In genomic region chr19:10820173-10820572, GRCh38 we compare ENCODE assay signal across 1 cellular context.
TF ChIP-seq lines count a peak whose summit lies in the region.

No MANE protein-coding gene starts in this region.

TF ChIP-seq in WTC11, 78 proteins besides CTCF, POLR2A, EP300 and RAD21 (continued from another document):
- TF ChIP-seq, protein P1, sequence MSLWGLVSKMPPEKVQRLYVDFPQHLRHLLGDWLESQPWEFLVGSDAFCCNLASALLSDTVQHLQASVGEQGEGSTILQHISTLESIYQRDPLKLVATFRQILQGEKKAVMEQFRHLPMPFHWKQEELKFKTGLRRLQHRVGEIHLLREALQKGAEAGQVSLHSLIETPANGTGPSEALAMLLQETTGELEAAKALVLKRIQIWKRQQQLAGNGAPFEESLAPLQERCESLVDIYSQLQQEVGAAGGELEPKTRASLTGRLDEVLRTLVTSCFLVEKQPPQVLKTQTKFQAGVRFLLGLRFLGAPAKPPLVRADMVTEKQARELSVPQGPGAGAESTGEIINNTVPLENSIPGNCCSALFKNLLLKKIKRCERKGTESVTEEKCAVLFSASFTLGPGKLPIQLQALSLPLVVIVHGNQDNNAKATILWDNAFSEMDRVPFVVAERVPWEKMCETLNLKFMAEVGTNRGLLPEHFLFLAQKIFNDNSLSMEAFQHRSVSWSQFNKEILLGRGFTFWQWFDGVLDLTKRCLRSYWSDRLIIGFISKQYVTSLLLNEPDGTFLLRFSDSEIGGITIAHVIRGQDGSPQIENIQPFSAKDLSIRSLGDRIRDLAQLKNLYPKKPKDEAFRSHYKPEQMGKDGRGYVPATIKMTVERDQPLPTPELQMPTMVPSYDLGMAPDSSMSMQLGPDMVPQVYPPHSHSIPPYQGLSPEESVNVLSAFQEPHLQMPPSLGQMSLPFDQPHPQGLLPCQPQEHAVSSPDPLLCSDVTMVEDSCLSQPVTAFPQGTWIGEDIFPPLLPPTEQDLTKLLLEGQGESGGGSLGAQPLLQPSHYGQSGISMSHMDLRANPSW (CRISPR knock-in tag; conservative IDR thresholded peaks at IDR 0.05; ENCODE audit: low read depth): no peak
- TF ChIP-seq KAT7 (CRISPR knock-in tag; IDR thresholded peaks at IDR 0.05; ENCODE audit: borderline replicate concordance) (no peak), HMGA2 (CRISPR knock-in tag; IDR thresholded peaks at IDR 0.05) (no peak), ZNF121 (CRISPR knock-in tag; IDR thresholded peaks at IDR 0.05) (no peak), PRDM15 (CRISPR knock-in tag; IDR thresholded peaks at IDR 0.05) (no peak), FOXJ3 (CRISPR knock-in tag; IDR thresholded peaks at IDR 0.05; ENCODE audit: borderline replicate concordance) (no peak), JAZF1 (CRISPR knock-in tag; IDR thresholded peaks at IDR 0.05) (no peak), ETV6 (CRISPR knock-in tag; IDR thresholded peaks at IDR 0.05) (no peak), USF1 (CRISPR knock-in tag; IDR thresholded peaks at IDR 0.05) (no peak)
- TF ChIP-seq, protein P2, sequence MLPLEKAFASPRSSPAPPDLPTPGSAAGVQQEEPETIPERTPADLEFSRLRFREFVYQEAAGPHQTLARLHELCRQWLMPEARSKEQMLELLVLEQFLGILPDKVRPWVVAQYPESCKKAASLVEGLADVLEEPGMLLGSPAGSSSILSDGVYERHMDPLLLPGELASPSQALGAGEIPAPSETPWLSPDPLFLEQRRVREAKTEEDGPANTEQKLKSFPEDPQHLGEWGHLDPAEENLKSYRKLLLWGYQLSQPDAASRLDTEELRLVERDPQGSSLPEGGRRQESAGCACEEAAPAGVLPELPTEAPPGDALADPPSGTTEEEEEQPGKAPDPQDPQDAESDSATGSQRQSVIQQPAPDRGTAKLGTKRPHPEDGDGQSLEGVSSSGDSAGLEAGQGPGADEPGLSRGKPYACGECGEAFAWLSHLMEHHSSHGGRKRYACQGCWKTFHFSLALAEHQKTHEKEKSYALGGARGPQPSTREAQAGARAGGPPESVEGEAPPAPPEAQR (CRISPR knock-in tag; IDR thresholded peaks at IDR 0.05): no peak
- TF ChIP-seq, protein P3, sequence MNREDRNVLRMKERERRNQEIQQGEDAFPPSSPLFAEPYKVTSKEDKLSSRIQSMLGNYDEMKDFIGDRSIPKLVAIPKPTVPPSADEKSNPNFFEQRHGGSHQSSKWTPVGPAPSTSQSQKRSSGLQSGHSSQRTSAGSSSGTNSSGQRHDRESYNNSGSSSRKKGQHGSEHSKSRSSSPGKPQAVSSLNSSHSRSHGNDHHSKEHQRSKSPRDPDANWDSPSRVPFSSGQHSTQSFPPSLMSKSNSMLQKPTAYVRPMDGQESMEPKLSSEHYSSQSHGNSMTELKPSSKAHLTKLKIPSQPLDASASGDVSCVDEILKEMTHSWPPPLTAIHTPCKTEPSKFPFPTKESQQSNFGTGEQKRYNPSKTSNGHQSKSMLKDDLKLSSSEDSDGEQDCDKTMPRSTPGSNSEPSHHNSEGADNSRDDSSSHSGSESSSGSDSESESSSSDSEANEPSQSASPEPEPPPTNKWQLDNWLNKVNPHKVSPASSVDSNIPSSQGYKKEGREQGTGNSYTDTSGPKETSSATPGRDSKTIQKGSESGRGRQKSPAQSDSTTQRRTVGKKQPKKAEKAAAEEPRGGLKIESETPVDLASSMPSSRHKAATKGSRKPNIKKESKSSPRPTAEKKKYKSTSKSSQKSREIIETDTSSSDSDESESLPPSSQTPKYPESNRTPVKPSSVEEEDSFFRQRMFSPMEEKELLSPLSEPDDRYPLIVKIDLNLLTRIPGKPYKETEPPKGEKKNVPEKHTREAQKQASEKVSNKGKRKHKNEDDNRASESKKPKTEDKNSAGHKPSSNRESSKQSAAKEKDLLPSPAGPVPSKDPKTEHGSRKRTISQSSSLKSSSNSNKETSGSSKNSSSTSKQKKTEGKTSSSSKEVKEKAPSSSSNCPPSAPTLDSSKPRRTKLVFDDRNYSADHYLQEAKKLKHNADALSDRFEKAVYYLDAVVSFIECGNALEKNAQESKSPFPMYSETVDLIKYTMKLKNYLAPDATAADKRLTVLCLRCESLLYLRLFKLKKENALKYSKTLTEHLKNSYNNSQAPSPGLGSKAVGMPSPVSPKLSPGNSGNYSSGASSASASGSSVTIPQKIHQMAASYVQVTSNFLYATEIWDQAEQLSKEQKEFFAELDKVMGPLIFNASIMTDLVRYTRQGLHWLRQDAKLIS (CRISPR knock-in tag; IDR thresholded peaks at IDR 0.05; ENCODE audit: borderline replicate concordance): no peak
- TF ChIP-seq, protein P4, sequence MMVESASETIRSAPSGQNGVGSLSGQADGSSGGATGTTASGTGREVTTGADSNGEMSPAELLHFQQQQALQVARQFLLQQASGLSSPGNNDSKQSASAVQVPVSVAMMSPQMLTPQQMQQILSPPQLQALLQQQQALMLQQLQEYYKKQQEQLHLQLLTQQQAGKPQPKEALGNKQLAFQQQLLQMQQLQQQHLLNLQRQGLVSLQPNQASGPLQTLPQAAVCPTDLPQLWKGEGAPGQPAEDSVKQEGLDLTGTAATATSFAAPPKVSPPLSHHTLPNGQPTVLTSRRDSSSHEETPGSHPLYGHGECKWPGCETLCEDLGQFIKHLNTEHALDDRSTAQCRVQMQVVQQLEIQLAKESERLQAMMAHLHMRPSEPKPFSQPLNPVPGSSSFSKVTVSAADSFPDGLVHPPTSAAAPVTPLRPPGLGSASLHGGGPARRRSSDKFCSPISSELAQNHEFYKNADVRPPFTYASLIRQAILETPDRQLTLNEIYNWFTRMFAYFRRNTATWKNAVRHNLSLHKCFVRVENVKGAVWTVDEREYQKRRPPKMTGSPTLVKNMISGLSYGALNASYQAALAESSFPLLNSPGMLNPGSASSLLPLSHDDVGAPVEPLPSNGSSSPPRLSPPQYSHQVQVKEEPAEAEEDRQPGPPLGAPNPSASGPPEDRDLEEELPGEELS (CRISPR knock-in tag; IDR thresholded peaks at IDR 0.05): no peak
- TF ChIP-seq, protein P5, sequence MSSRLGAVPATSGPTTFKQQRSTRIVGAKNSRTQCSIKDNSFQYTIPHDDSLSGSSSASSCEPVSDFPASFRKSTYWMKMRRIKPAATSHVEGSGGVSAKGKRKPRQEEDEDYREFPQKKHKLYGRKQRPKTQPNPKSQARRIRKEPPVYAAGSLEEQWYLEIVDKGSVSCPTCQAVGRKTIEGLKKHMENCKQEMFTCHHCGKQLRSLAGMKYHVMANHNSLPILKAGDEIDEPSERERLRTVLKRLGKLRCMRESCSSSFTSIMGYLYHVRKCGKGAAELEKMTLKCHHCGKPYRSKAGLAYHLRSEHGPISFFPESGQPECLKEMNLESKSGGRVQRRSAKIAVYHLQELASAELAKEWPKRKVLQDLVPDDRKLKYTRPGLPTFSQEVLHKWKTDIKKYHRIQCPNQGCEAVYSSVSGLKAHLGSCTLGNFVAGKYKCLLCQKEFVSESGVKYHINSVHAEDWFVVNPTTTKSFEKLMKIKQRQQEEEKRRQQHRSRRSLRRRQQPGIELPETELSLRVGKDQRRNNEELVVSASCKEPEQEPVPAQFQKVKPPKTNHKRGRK (CRISPR knock-in tag; IDR thresholded peaks at IDR 0.05; ENCODE audit: borderline replicate concordance): no peak
TF ChIP-seq in WTC11: peak in this region for 0.
